ENCODE assay signal across 1 cellular context in genomic region chr5:99607124-99607523, GRCh38.
TF ChIP-seq lines count a peak whose summit lies in the region.

No MANE protein-coding gene starts in this region.

TF ChIP-seq in GM23338, 12 proteins besides CTCF, POLR2A, EP300 and RAD21 (continued from another document):
- TF ChIP-seq REST (IDR thresholded peaks at IDR 0.05; ENCODE audit: unreplicated experiment): no peak
- no peak for TF ChIP-seq CREB1 (CRISPR knock-in tag; IDR thresholded peaks at IDR 0.05; ENCODE audit: low read depth)
- no peak for TF ChIP-seq ZNF114 (CRISPR knock-in tag; IDR thresholded peaks at IDR 0.05)
- TF ChIP-seq ZNF331 (CRISPR knock-in tag; IDR thresholded peaks at IDR 0.05; ENCODE audit: low read depth): no peak
- TF ChIP-seq NANOG (IDR thresholded peaks at IDR 0.05; ENCODE audit: borderline replicate concordance): no peak
- no peak for TF ChIP-seq POLR2AphosphoS5 (IDR thresholded peaks at IDR 0.05; ENCODE audit: low read depth)
